Comparison of ENCODE assay signal across 15 cellular contexts in genomic region chr2:102294802-102295489, GRCh38. TPM values are rescaled to one million over a fixed set of nuclear protein-coding genes. Genes with fewer than 3 reads are reported as not detected.
DNase-seq lines count a peak whose midpoint lies in the region; ATAC-seq, FAIRE-seq and TF ChIP-seq lines count a peak whose summit lies in the region.
"Had no signal": no experiment of that assay in that cellular context is flagged by ENCODE, and none has a peak within 500 bp of the region (broad histone marks: within the 10 kb centered on the region; RNA-seq: fewer than 3 reads in every experiment).

No MANE protein-coding gene starts in this region.

- TF ChIP-seq POLR2A in endothelial cell of umbilical vein (IDR thresholded peaks at IDR 0.05; ENCODE audit: low read depth, low read length), result no peak

- H3K4me3 ChIP-seq in Panc1 (ENCODE audit: low read depth in 2 of 2, low read length in 2 of 2), result no peak overlapping the region
- no peak overlapping the region for H3K4me3 ChIP-seq in endothelial cell of umbilical vein (replicated peaks in 1 of 3; ENCODE audit: insufficient read depth in 1 of 3, low read depth in 1 of 3, low read length in 3 of 3)
- H3K4me3 ChIP-seq: psoas muscle had no signal

- no peak overlapping the region for H3T11ph ChIP-seq in H9 (ENCODE audit: low read length)

- no peaks in the 10 kb centered on the region for H3K23me2 ChIP-seq in H9 (ENCODE audit: insufficient read length, low read depth, low read length, poor library complexity, severe bottlenecking)

- H3K9me3 ChIP-seq in Panc1 (ENCODE audit: control insufficient read depth, insufficient read depth, low read depth, low read length), result no peaks in the 10 kb centered on the region
- H3K9me3 ChIP-seq in endothelial cell of umbilical vein (replicated peaks; ENCODE audit: control insufficient read depth, insufficient read depth, low read length), result no peaks in the 10 kb centered on the region
- no peaks in the 10 kb centered on the region for H3K9me3 ChIP-seq in H9 (ENCODE audit: control insufficient read depth, low read depth, low read length)
- H3K9me3 ChIP-seq: psoas muscle had no signal

- H4K5ac ChIP-seq in H9 (ENCODE audit: insufficient read length, low read depth, low read length), result no peak overlapping the region

- H4K91ac ChIP-seq in H9 (ENCODE audit: insufficient read length, low read depth, low read length), result no peak overlapping the region

- H3K14ac ChIP-seq in H9 (ENCODE audit: insufficient read depth, low read length), result no peak overlapping the region

- peak overlapping the region; percentile 45 for H3K27ac Mint-ChIP-seq in activated T-cell treated with anti-CD3 and anti-CD28 coated beads, Interleukin-2, amount 50 U/mL, for 72 hours
- no peak overlapping the region for H3K27ac Mint-ChIP-seq in H9
- H3K27ac Mint-ChIP-seq: brain, nephron progenitor cell had no signal

- no peak for DNase-seq in activated T-cell treated with anti-CD3 and anti-CD28 coated beads, Interleukin-2, amount 50 U/mL, for 72 hours
- DNase-seq in activated T-cell treated with anti-CD3 and anti-CD28 coated beads, Interleukin-2, amount 50 U/mL, for 48 hours, result no peak
- DNase-seq in Panc1 (ENCODE audit: low read depth, low spot score), result peak; percentile 30
- DNase-seq in endothelial cell of umbilical vein (ENCODE audit: low read depth, low spot score), result peak; percentile 34
- peak; percentile 67 for DNase-seq in renal cortical epithelial cell (ENCODE audit: low read depth)
- DNase-seq in H9, result no peak
- no peak for DNase-seq in NCI-H1930 (lab: John Stamatoyannopoulos, UW)
- no peak for DNase-seq in NCI-H510A treated with DMSO at 0.1 percent for 48 hours (lab: John Stamatoyannopoulos, UW)
- DNase-seq: NCI-H1092 treated with DMSO at 0.1 percent for 48 hours, nephron progenitor cell, psoas muscle had no signal

- TF ChIP-seq CTCF in Panc1 (IDR thresholded peaks at IDR 0.05), result no peak
- no peak for TF ChIP-seq CTCF in endothelial cell of umbilical vein (IDR thresholded peaks at IDR 0.05; ENCODE audit: extremely low read depth in 1 of 2, insufficient read depth in 1 of 2, low read depth in 1 of 2, low read length in 2 of 2)
- TF ChIP-seq CTCF in H9 (conservative IDR thresholded peaks at IDR 0.05), result no peak

- H3K56ac ChIP-seq in H9 (ENCODE audit: insufficient read length, low read depth, low read length), result no peak overlapping the region

- H3K9me1 ChIP-seq in endothelial cell of umbilical vein (replicated peaks; ENCODE audit: control insufficient read depth, extremely low read depth, insufficient read depth, low read length), result no peaks in the 10 kb centered on the region

- no peak overlapping the region for H3K18ac ChIP-seq in H9 (ENCODE audit: insufficient read length, low read depth, low read length)

- intact Hi-C loops in Panc1 (cut with micrococcal nuclease; ENCODE audit: unreplicated experiment), result no loop called here
- intact Hi-C loops in endothelial cell of umbilical vein (cut with micrococcal nuclease), result no loop called here

- no CpG with 5 or more reads among the region's 3 CpGs for WGBS in H9 (ENCODE audit: extremely low coverage, insufficient read length, low lambda C conversion rate)

- no peaks in the 10 kb centered on the region for H3K36me3 Mint-ChIP-seq in activated T-cell treated with anti-CD3 and anti-CD28 coated beads, Interleukin-2, amount 50 U/mL, for 72 hours (ENCODE audit: insufficient read depth in 2 of 2)
- no peaks in the 10 kb centered on the region for H3K36me3 Mint-ChIP-seq in H9 (ENCODE audit: insufficient read depth in 1 of 3, low read depth in 3 of 3)
- H3K36me3 Mint-ChIP-seq: brain had no signal

- H2BK5ac ChIP-seq in H9 (ENCODE audit: insufficient read length, low read length), result no peak overlapping the region

- peak overlapping the region in 1 of 2 donors; percentile 44 for H3K4me3 Mint-ChIP-seq in activated T-cell treated with anti-CD3 and anti-CD28 coated beads, Interleukin-2, amount 50 U/mL, for 72 hours
- H3K4me3 Mint-ChIP-seq in H9, result no peak overlapping the region
- H3K4me3 Mint-ChIP-seq: brain, nephron progenitor cell had no signal

- H2BK120ac ChIP-seq in H9 (ENCODE audit: low read depth, low read length, poor library complexity, severe bottlenecking), result no peak overlapping the region

- POLR2A ChIA-PET in Panc1 (lab: Charles Lee), result no interaction called here
- POLR2A ChIA-PET in endothelial cell of umbilical vein (lab: Charles Lee), result no interaction called here

- H3K27me3 ChIP-seq in Panc1 (ENCODE audit: control insufficient read depth, insufficient read depth, low read length) (peaks cover 4% of the 10 kb centered on the region), endothelial cell of umbilical vein (ENCODE audit: control insufficient read depth in 2 of 2, insufficient read depth in 2 of 2, low read length in 2 of 2) (no peaks in the 10 kb centered on the region), H9 (ENCODE audit: insufficient read depth, low read length) (no peaks in the 10 kb centered on the region)

- no peak overlapping the region for H3K23ac ChIP-seq in H9 (ENCODE audit: insufficient read length, low read depth, low read length)

- CTCF ChIA-PET in Panc1 (lab: Charles Lee), result no interaction called here
- CTCF ChIA-PET in endothelial cell of umbilical vein (lab: Charles Lee), result interaction anchor here (1.3 to 1.5 kb wide), 2 partner anchors 9 to 321 kb away, joined by 3 to 5 read pairs; no protein-coding TSS in a partner anchor

- peak; percentile 72 for FAIRE-seq in endothelial cell of umbilical vein (lab: Jason Lieb, UNC)
- FAIRE-seq: D721Med, GM18507 had no signal

- no peaks in the 10 kb centered on the region for H3K36me3 ChIP-seq in Panc1 (ENCODE audit: control insufficient read depth, insufficient read depth, low read length)
- H3K36me3 ChIP-seq in endothelial cell of umbilical vein (ENCODE audit: control insufficient read depth in 2 of 2, extremely low read depth in 1 of 2, insufficient read depth in 2 of 2, low read length in 2 of 2), result no peaks in the 10 kb centered on the region

- BruUV-seq in Panc1 (replicated peaks; lab: Mats Ljungman, UMichigan) (no TSS peak), endothelial cell of umbilical vein (replicated peaks; lab: Mats Ljungman, UMichigan) (no TSS peak)

- H2BK12ac ChIP-seq in H9 (ENCODE audit: insufficient read length, low read depth, low read length), result no peak overlapping the region

- H2AFZ ChIP-seq in endothelial cell of umbilical vein (ENCODE audit: low read depth, low read length) (peak overlapping the region; percentile 27), H9 (ENCODE audit: low read length) (no peak overlapping the region)

- H3K79me2 ChIP-seq in endothelial cell of umbilical vein (ENCODE audit: control insufficient read depth, insufficient read depth, low read length), result no peaks in the 10 kb centered on the region
- no peaks in the 10 kb centered on the region for H3K79me2 ChIP-seq in H9 (ENCODE audit: insufficient read depth, low read length)

- no peaks in the 10 kb centered on the region for H3K79me1 ChIP-seq in H9 (ENCODE audit: insufficient read depth, low read depth, low read length, poor library complexity, severe bottlenecking)

- no peak overlapping the region for H2BK15ac ChIP-seq in H9 (ENCODE audit: low read depth, low read length)

- H2AK5ac ChIP-seq in H9 (ENCODE audit: insufficient read length, low read length), result no peak overlapping the region

- no peak overlapping the region for H3K9ac ChIP-seq in endothelial cell of umbilical vein (replicated peaks; ENCODE audit: extremely low read depth, insufficient read depth, low read length)
- no peak overlapping the region for H3K9ac ChIP-seq in H9 (ENCODE audit: extremely low read depth, insufficient read length, low read length)

- peaks cover 76% of the 10 kb centered on the region for H3K4me1 Mint-ChIP-seq in activated T-cell treated with anti-CD3 and anti-CD28 coated beads, Interleukin-2, amount 50 U/mL, for 72 hours (ENCODE audit: low read depth)
- H3K4me1 Mint-ChIP-seq in H9, result no peaks in the 10 kb centered on the region
- H3K4me1 Mint-ChIP-seq: brain, nephron progenitor cell had no signal

- no peaks in the 10 kb centered on the region for H3K9me3 Mint-ChIP-seq in activated T-cell treated with anti-CD3 and anti-CD28 coated beads, Interleukin-2, amount 50 U/mL, for 72 hours
- no peaks in the 10 kb centered on the region for H3K9me3 Mint-ChIP-seq in H9
- H3K9me3 Mint-ChIP-seq: brain, nephron progenitor cell had no signal

- H3K4me2 ChIP-seq in endothelial cell of umbilical vein (ENCODE audit: insufficient read depth, low read length), result no peak overlapping the region
- no peak overlapping the region for H3K4me2 ChIP-seq in H9 (ENCODE audit: insufficient read depth, insufficient read length, low read length)

- H3K4me1 ChIP-seq in Panc1 (ENCODE audit: control insufficient read depth, insufficient read depth, low read length) (no peaks in the 10 kb centered on the region), endothelial cell of umbilical vein (ENCODE audit: control insufficient read depth, extremely low read depth, insufficient read depth, low read length) (peaks cover 6% of the 10 kb centered on the region), H9 (ENCODE audit: insufficient read depth, low read length) (no peaks in the 10 kb centered on the region)
- H3K4me1 ChIP-seq: psoas muscle had no signal

- H4K8ac ChIP-seq in H9 (replicated peaks; ENCODE audit: insufficient read length, low read depth, low read length), result no peak overlapping the region

- in situ Hi-C loops in Panc1 (cut with HindIII; ENCODE audit: low pct_unique_long_range_greater_than_20kb, low sequenced_read_pairs), result no loop called here

- ATAC-seq in activated T-cell treated with anti-CD3 and anti-CD28 coated beads, Interleukin-2, amount 50 U/mL, for 72 hours (replicated peaks in 1 of 2), result peak; percentile 85 to 86
- no peak for ATAC-seq in Panc1
- ATAC-seq: psoas muscle had no signal

- H3K27me3 Mint-ChIP-seq in activated T-cell treated with anti-CD3 and anti-CD28 coated beads, Interleukin-2, amount 50 U/mL, for 72 hours (ENCODE audit: low read depth), result peaks cover 7% of the 10 kb centered on the region
- peaks cover 5% of the 10 kb centered on the region for H3K27me3 Mint-ChIP-seq in H9 (ENCODE audit: low read depth)
- H3K27me3 Mint-ChIP-seq: brain had no signal

- H3K4ac ChIP-seq in H9 (ENCODE audit: low read depth, low read length), result no peak overlapping the region

- no peak overlapping the region for H2BK20ac ChIP-seq in H9 (ENCODE audit: low read depth, low read length, poor library complexity, severe bottlenecking)

- H4K20me1 ChIP-seq in endothelial cell of umbilical vein (replicated peaks; ENCODE audit: control insufficient read depth, extremely low read depth, insufficient read depth, low read length), result no peaks in the 10 kb centered on the region
- no peaks in the 10 kb centered on the region for H4K20me1 ChIP-seq in H9 (ENCODE audit: control insufficient read depth, insufficient read depth, insufficient read length)

- dilution Hi-C loops in endothelial cell of umbilical vein (cut with MboI; ENCODE audit: extremely low pct_ligation_motif_present, low sequenced_read_pairs), result no loop called here

- no peak overlapping the region for H3K27ac ChIP-seq in Panc1 (ENCODE audit: low read length)
- no peak overlapping the region for H3K27ac ChIP-seq in endothelial cell of umbilical vein (ENCODE audit: insufficient read depth, low read depth, low read length)
- no peak overlapping the region for H3K27ac ChIP-seq in H9 (ENCODE audit: insufficient read length, low read depth, low read length)
- H3K27ac ChIP-seq: psoas muscle had no signal

RNA-seq across cellular contexts. Expression of gene IL1RL1, which starts 16.4 kb away (rescaled TPM):
- 1 to 10 TPM; 1.6 to 2.2 TPM for total RNA-seq in activated T-cell treated with anti-CD3 and anti-CD28 coated beads, Interleukin-2, amount 50 U/mL, for 72 hours
- total RNA-seq in Panc1 (2021; ENCODE audit: unreplicated experiment) (0.15 TPM), endothelial cell of umbilical vein (44.0 and 55.1 TPM in 2 replicates), renal cortical epithelial cell (0.05 and 4.3 TPM in 2 replicates), H9 (2021) (not detected in 2 replicates)
- polyA plus RNA-seq in Panc1 (2012; ENCODE audit: insufficient read length), result 0.08 TPM
- polyA plus RNA-seq in endothelial cell of umbilical vein, result 27.9 and 32.2 TPM in 2 replicates
- 40.5 and 47.5 TPM in 2 replicates for polyA plus RNA-seq in endothelial cell of umbilical vein (2011; cell fraction: cytosol; rRNA removed)
- polyA plus RNA-seq in endothelial cell of umbilical vein (2011; cell fraction: nucleus; rRNA removed), result 145 and 226 TPM in 2 replicates
- 465 and 806 TPM in 2 replicates for polyA plus RNA-seq in endothelial cell of umbilical vein (2012)
- 62.5 and 92.4 TPM in 2 replicates for polyA minus RNA-seq in endothelial cell of umbilical vein
- 0.31 TPM for polyA minus RNA-seq in endothelial cell of umbilical vein (2011; cell fraction: cytosol; rRNA and poly(A)+ RNA removed)
- polyA minus RNA-seq in endothelial cell of umbilical vein (2011; cell fraction: nucleus; rRNA and poly(A)+ RNA removed), result 98.2 and 183 TPM in 2 replicates
- total RNA-seq: frontal cortex had no signal

Comparison
In these comparisons a context has a peak if more than half of its experiments do, and no peak if none do; other contexts are left out.
1. DNase-seq: peak in Panc1 (single experiment), endothelial cell of umbilical vein (single experiment) and renal cortical epithelial cell (single experiment); none in activated T-cell treated with anti-CD3 and anti-CD28 coated beads, Interleukin-2, amount 50 U/mL, for 72 hours (0 of 2), activated T-cell treated with anti-CD3 and anti-CD28 coated beads, Interleukin-2, amount 50 U/mL, for 48 hours (0 of 2), H9 (single experiment), NCI-H1930 (0 of 2) and NCI-H510A treated with DMSO at 0.1 percent for 48 hours (single experiment).